1 cellular context compared by ENCODE assay signal in genomic region chr17:67393809-67394418, GRCh38.
TF ChIP-seq lines count a peak whose summit lies in the region.

No MANE protein-coding gene starts in this region.

TF ChIP-seq in WTC11, 78 proteins besides CTCF, POLR2A, EP300 and RAD21 (continued from another document):
- no peak for TF ChIP-seq ARID4B (CRISPR knock-in tag; IDR thresholded peaks at IDR 0.05; ENCODE audit: borderline replicate concordance)
- TF ChIP-seq, protein P1, sequence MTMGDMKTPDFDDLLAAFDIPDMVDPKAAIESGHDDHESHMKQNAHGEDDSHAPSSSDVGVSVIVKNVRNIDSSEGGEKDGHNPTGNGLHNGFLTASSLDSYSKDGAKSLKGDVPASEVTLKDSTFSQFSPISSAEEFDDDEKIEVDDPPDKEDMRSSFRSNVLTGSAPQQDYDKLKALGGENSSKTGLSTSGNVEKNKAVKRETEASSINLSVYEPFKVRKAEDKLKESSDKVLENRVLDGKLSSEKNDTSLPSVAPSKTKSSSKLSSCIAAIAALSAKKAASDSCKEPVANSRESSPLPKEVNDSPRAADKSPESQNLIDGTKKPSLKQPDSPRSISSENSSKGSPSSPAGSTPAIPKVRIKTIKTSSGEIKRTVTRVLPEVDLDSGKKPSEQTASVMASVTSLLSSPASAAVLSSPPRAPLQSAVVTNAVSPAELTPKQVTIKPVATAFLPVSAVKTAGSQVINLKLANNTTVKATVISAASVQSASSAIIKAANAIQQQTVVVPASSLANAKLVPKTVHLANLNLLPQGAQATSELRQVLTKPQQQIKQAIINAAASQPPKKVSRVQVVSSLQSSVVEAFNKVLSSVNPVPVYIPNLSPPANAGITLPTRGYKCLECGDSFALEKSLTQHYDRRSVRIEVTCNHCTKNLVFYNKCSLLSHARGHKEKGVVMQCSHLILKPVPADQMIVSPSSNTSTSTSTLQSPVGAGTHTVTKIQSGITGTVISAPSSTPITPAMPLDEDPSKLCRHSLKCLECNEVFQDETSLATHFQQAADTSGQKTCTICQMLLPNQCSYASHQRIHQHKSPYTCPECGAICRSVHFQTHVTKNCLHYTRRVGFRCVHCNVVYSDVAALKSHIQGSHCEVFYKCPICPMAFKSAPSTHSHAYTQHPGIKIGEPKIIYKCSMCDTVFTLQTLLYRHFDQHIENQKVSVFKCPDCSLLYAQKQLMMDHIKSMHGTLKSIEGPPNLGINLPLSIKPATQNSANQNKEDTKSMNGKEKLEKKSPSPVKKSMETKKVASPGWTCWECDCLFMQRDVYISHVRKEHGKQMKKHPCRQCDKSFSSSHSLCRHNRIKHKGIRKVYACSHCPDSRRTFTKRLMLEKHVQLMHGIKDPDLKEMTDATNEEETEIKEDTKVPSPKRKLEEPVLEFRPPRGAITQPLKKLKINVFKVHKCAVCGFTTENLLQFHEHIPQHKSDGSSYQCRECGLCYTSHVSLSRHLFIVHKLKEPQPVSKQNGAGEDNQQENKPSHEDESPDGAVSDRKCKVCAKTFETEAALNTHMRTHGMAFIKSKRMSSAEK (CRISPR knock-in tag; IDR thresholded peaks at IDR 0.05; ENCODE audit: borderline replicate concordance): no peak
